15 cellular contexts compared by ENCODE assay signal in the genomic region with DNA sequence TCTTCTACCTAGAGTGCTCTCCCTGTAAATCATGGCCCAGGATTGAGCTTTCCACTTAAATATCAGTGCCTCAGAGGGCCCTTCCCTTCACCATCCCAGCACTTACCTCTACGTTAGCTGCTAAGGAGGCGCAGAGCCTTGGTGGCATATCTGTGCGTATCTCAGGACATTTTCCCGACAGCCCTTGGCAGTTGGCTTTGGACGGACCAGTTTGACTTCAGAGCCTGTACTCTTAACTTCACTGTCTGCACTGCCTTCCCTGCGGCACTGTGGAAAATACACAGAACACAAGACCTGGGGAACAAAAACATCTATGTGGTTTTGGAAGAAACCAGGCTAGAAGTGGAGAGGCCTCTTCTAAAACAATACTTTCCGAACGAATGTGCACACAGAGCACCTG. TPM values are rescaled to one million over a fixed set of nuclear protein-coding genes. Genes with fewer than 3 reads are reported as not detected.
DNase-seq lines count a peak whose midpoint lies in the region; ATAC-seq, FAIRE-seq and TF ChIP-seq lines count a peak whose summit lies in the region.
"Had no signal": no experiment of that assay in that cellular context is flagged by ENCODE, and none has a peak within 500 bp of the region (broad histone marks: within the 10 kb centered on the region; RNA-seq: fewer than 3 reads in every experiment).

No MANE protein-coding gene starts in this region.

- H4K5ac ChIP-seq in H9 (ENCODE audit: insufficient read length, low read depth, low read length): no peak overlapping the region

- H3K27me3 Mint-ChIP-seq in H9 (ENCODE audit: low read depth): peaks cover 28% of the 10 kb centered on the region
- H3K27me3 Mint-ChIP-seq in nephron (ENCODE audit: low read depth): peaks cover 7% of the 10 kb centered on the region

- H3K9ac ChIP-seq in BLaER1 treated with 17β-estradiol and CSF1 and Interleukin-3, amounts not matched to agents 10 nM and 100 nM: peak overlapping the region; percentile 85 to 98 (median 92); a peak in 18 of 22 replicates
- H3K9ac ChIP-seq in H9 (ENCODE audit: extremely low read depth, insufficient read length, low read length): peak overlapping the region; percentile 10
- H3K9ac ChIP-seq in K562 (ENCODE audit: insufficient read depth in 1 of 2, low read depth in 2 of 2, low read length in 2 of 2): peak overlapping the region in 1 of 2 experiments; percentile 82; a peak in 1 of 4 replicates

- ATAC-seq in K562 (no peak), HG03442 (IDR thresholded peaks at IDR 0.05; ENCODE audit: unreplicated experiment) (no peak)

- TF ChIP-seq EP300 in K562 (IDR thresholded peaks at IDR 0.05; ENCODE audit: low read length): no peak

- intact Hi-C loops in K562 (cut with micrococcal nuclease): no loop called here

- CTCF ChIA-PET in K562 (lab: Yijun Ruan, JAX; ENCODE audit: low intra/inter-chr PET ratio): no interaction called here

- H3K4me3 Mint-ChIP-seq in H9: peak overlapping the region; percentile 39 to 85
- peak overlapping the region; percentile 88 to 93 (median 90) for H3K4me3 Mint-ChIP-seq in nephron

- peak overlapping the region; percentile 85 to 100 (median 98) for H3K4me2 ChIP-seq in BLaER1 treated with 17β-estradiol and CSF1 and Interleukin-3, amounts not matched to agents 10 nM and 100 nM
- no peak overlapping the region for H3K4me2 ChIP-seq in H9 (ENCODE audit: insufficient read depth, insufficient read length, low read length)
- H3K4me2 ChIP-seq in K562 (ENCODE audit: insufficient read depth, low read length): no peak overlapping the region

- peak overlapping the region in 8 of 11 experiments; percentile 81 to 94 (median 88); a peak in 16 of 22 replicates for H3K27ac ChIP-seq in BLaER1 treated with 17β-estradiol and CSF1 and Interleukin-3, amounts not matched to agents 10 nM and 100 nM
- no peak overlapping the region for H3K27ac ChIP-seq in H9 (ENCODE audit: insufficient read length, low read depth, low read length)
- no peak overlapping the region for H3K27ac ChIP-seq in K562 (ENCODE audit: extremely low read depth, low read depth, low read length)
- H3K27ac ChIP-seq: SJCRH30 had no signal

- H3K18ac ChIP-seq in H9 (ENCODE audit: insufficient read length, low read depth, low read length): no peak overlapping the region

- WGBS in H9 (ENCODE audit: extremely low coverage, insufficient read length, low lambda C conversion rate): no CpG with 5 or more reads among the region's 8 CpGs
- 87% methylated on average over 8 of the region's 8 CpGs for WGBS in K562 (ENCODE audit: insufficient coverage, low coverage, missing lambda C conversion rate)

- H3K23ac ChIP-seq in H9 (ENCODE audit: insufficient read length, low read depth, low read length): no peak overlapping the region

- H4K20me1 ChIP-seq in BLaER1 treated with 17β-estradiol and CSF1 and Interleukin-3, amounts not matched to agents 10 nM and 100 nM: peaks cover 62 to 83% (median 78%) of the 10 kb centered on the region in 11 experiments
- H4K20me1 ChIP-seq in H9 (ENCODE audit: control insufficient read depth, insufficient read depth, insufficient read length) (no peaks in the 10 kb centered on the region), K562 (replicated peaks; ENCODE audit: control insufficient read depth, insufficient read depth, low read length) (peaks cover 26% of the 10 kb centered on the region)

- TF ChIP-seq RAD21 in K562 (CRISPR knock-in tag; conservative IDR thresholded peaks at IDR 0.05 in 1 of 2, IDR thresholded peaks at IDR 0.05 in 1 of 2): no peak

- H3K36me3 Mint-ChIP-seq in H9 (ENCODE audit: insufficient read depth in 1 of 3, low read depth in 3 of 3) (no peaks in the 10 kb centered on the region; a peak in 2 of 7 replicates), nephron (ENCODE audit: low read depth) (no peaks in the 10 kb centered on the region)

- H3K4me1 ChIP-seq in BLaER1 treated with 17β-estradiol and CSF1 and Interleukin-3, amounts not matched to agents 10 nM and 100 nM: peaks cover 52 to 81% (median 74%) of the 10 kb centered on the region in 10 experiments
- H3K4me1 ChIP-seq in H9 (ENCODE audit: insufficient read depth, low read length) (peaks cover 3% of the 10 kb centered on the region; the same call in 1 of the 2 replicates), K562 (replicated peaks in 1 of 2; ENCODE audit: control insufficient read depth in 2 of 2, insufficient read depth in 2 of 2, low read length in 2 of 2) (peaks cover 12 to 54% of the 10 kb centered on the region in 2 experiments; a peak in 4 of 5 replicates)

- peaks cover 2% of the 10 kb centered on the region for H3K9me1 ChIP-seq in K562 (ENCODE audit: control insufficient read depth, insufficient read depth, low read length)

- no peaks in the 10 kb centered on the region for H3K9me3 ChIP-seq in BLaER1 treated with 17β-estradiol and CSF1 and Interleukin-3, amounts not matched to agents 10 nM and 100 nM (replicated peaks in 1 of 11)
- H3K9me3 ChIP-seq in H9 (ENCODE audit: control insufficient read depth, low read depth, low read length) (no peaks in the 10 kb centered on the region), K562 (replicated peaks; ENCODE audit: control insufficient read depth, insufficient read depth, low read depth, low read length) (no peaks in the 10 kb centered on the region)
- H3K9me3 ChIP-seq: SJCRH30 had no signal

- FAIRE-seq in K562 (lab: Jason Lieb, UNC): peak; percentile 35

- no peaks in the 10 kb centered on the region for H3K9me3 Mint-ChIP-seq in H9
- H3K9me3 Mint-ChIP-seq in nephron: no peaks in the 10 kb centered on the region

- H2BK15ac ChIP-seq in H9 (ENCODE audit: low read depth, low read length): no peak overlapping the region

- BruUV-seq in K562 (replicated peaks; lab: Mats Ljungman, UMichigan): no TSS peak

- no peak overlapping the region for H2BK20ac ChIP-seq in H9 (ENCODE audit: low read depth, low read length, poor library complexity, severe bottlenecking)

- no peak overlapping the region for H3K14ac ChIP-seq in H9 (ENCODE audit: insufficient read depth, low read length)

- H3K27me3 ChIP-seq in BLaER1 treated with 17β-estradiol and CSF1 and Interleukin-3, amounts not matched to agents 10 nM and 100 nM: peaks cover 0 to 15% (median 9%) of the 10 kb centered on the region in 11 experiments; a peak in 11 of 22 replicates
- H3K27me3 ChIP-seq in H9 (ENCODE audit: insufficient read depth, low read length) (peaks cover 12% of the 10 kb centered on the region; the same call in 1 of the 2 replicates), K562 (ENCODE audit: control insufficient read depth in 2 of 2, insufficient read depth in 2 of 2, low read length in 2 of 2) (no peaks in the 10 kb centered on the region)
- H3K27me3 ChIP-seq: SJCRH30 had no signal

- H4K91ac ChIP-seq in H9 (ENCODE audit: insufficient read length, low read depth, low read length): no peak overlapping the region

- no peak for TF ChIP-seq POLR2A in K562 (conservative IDR thresholded peaks at IDR 0.05)

- POLR2A ChIA-PET in K562 (lab: Yijun Ruan, JAX): interaction anchor here (0.5 to 2.0 kb wide), 7 partner anchors 9 to 22 kb away, joined by 3 to 10 read pairs (median 5); no protein-coding TSS in a partner anchor

- DNase-seq in H9: no peak
- DNase-seq in K562 (ENCODE audit: extremely low read depth in 1 of 4, low spot score in 3 of 4): no peak
- no peak for DNase-seq in NCI-H2171 treated with DMSO at 0.1 percent for 48 hours (lab: John Stamatoyannopoulos, UW)
- no peak for DNase-seq in kidney glomerular epithelial cell (lab: John Stamatoyannopoulos, UW)
- no peak for DNase-seq in NCI-H510A treated with DMSO at 0.1 percent for 48 hours (lab: John Stamatoyannopoulos, UW)
- DNase-seq: cerebellar nuclear complex, head of caudate nucleus, KG1, midbrain, NCI-H446 treated with DMSO at 0.1 percent for 48 hours, SJCRH30, substantia nigra had no signal

- peaks cover 19% of the 10 kb centered on the region for H3K23me2 ChIP-seq in H9 (ENCODE audit: insufficient read length, low read depth, low read length, poor library complexity, severe bottlenecking)

- H2AK5ac ChIP-seq in H9 (ENCODE audit: insufficient read length, low read length): no peak overlapping the region

- H4K8ac ChIP-seq in H9 (replicated peaks; ENCODE audit: insufficient read length, low read depth, low read length): no peak overlapping the region

- in situ Hi-C loops in K562 (cut with MboI): no loop called here

- H3K4me1 Mint-ChIP-seq in H9 (peaks cover 33 to 40% of the 10 kb centered on the region in 2 experiments), nephron (peaks cover 53% of the 10 kb centered on the region)

- peaks cover 10% of the 10 kb centered on the region for H3K79me2 ChIP-seq in H9 (ENCODE audit: insufficient read depth, low read length)
- peaks cover 64% of the 10 kb centered on the region for H3K79me2 ChIP-seq in K562 (ENCODE audit: control insufficient read depth, insufficient read depth, low read length)

- no peak overlapping the region for H2BK12ac ChIP-seq in H9 (ENCODE audit: insufficient read length, low read depth, low read length)

- peaks cover 0 to 17% (median 9%) of the 10 kb centered on the region in 11 experiments; a peak in 10 of 22 replicates for H3K36me3 ChIP-seq in BLaER1 treated with 17β-estradiol and CSF1 and Interleukin-3, amounts not matched to agents 10 nM and 100 nM
- peaks cover 9% of the 10 kb centered on the region; the same call in 1 of the 3 replicates for H3K36me3 ChIP-seq in K562 (ENCODE audit: control insufficient read depth, insufficient read depth, low read length)
- H3K36me3 ChIP-seq: SJCRH30 had no signal

- peaks cover 4% of the 10 kb centered on the region for H3K79me1 ChIP-seq in H9 (ENCODE audit: insufficient read depth, low read depth, low read length, poor library complexity, severe bottlenecking)

- no peak overlapping the region for H2BK5ac ChIP-seq in H9 (ENCODE audit: insufficient read length, low read length)

- no peak overlapping the region for H3K4ac ChIP-seq in H9 (ENCODE audit: low read depth, low read length)

- H3K56ac ChIP-seq in H9 (ENCODE audit: insufficient read length, low read depth, low read length): no peak overlapping the region

- peak overlapping the region; percentile 95 to 99 (median 98); a peak in 19 of 20 replicates for H3K4me3 ChIP-seq in BLaER1 treated with 17β-estradiol and CSF1 and Interleukin-3, amounts not matched to agents 10 nM and 100 nM
- no peak overlapping the region for H3K4me3 ChIP-seq in K562
- H3K4me3 ChIP-seq: SJCRH30 had no signal

- H2AFZ ChIP-seq in H9 (ENCODE audit: low read length) (no peak overlapping the region), K562 (ENCODE audit: low read depth, low read length) (no peak overlapping the region)

- no peak overlapping the region for H2BK120ac ChIP-seq in H9 (ENCODE audit: low read depth, low read length, poor library complexity, severe bottlenecking)

- TF ChIP-seq CTCF in H9 (conservative IDR thresholded peaks at IDR 0.05): no peak
- TF ChIP-seq CTCF in K562 (IDR thresholded peaks at IDR 0.05 in 2 of 3, conservative IDR thresholded peaks at IDR 0.05 in 1 of 3; ENCODE audit: insufficient read depth in 2 of 3, low read depth in 1 of 3, low read length in 3 of 3): no peak
- no peak for TF ChIP-seq CTCF in nephron (IDR thresholded peaks at IDR 0.05; ENCODE audit: unreplicated experiment in 3 of 3)

- H3T11ph ChIP-seq in H9 (ENCODE audit: low read length): no peak overlapping the region

- H3K27ac Mint-ChIP-seq in H9 (no peak overlapping the region), nephron (peak overlapping the region; percentile 49 to 69 (median 55))

RNA-seq across cellular contexts. Expression of a gene that starts 2.4 kb away (rescaled TPM):
- total RNA-seq in H9 (2021) (14.0 and 17.0 TPM in 2 replicates), K562 (2014; rRNA removed) (8.6 and 11.5 TPM in 2 replicates), K562 (2014; rRNA removed; fragmentation: Illumina TruSeq; extraction: Trizol) (6.3 and 7.5 TPM in 2 replicates), K562 (2015; rRNA removed; fragmentation: Illumina TruSeq; extraction: Trizol) (10.4 and 10.9 TPM in 2 replicates), K562 (2021) (11.9 and 12.2 TPM in 2 replicates)
- total RNA-seq in K562 (2011; cell fraction: chromatin; rRNA removed; ENCODE audit: low replicate concordance): 12.9 and 18.0 TPM in 2 replicates
- total RNA-seq in K562 (2011; cell fraction: nucleolus; rRNA removed): 10.0 and 11.0 TPM in 2 replicates
- total RNA-seq in K562 (2011; cell fraction: nucleoplasm; rRNA removed): 11.2 and 11.5 TPM in 2 replicates
- polyA plus RNA-seq in K562 (2011; rRNA removed) (3.8 and 4.2 TPM in 2 replicates), K562 (2014; fragmentation: Illumina TruSeq; extraction: Trizol) (9.2 and 11.8 TPM in 2 replicates), K562 (2014; fragmentation: Nextera tagmentation; extraction: Ambion mirVana) (under 1 TPM; 0.55 to 0.81 TPM), K562 (2014; rRNA removed) (7.4 and 7.7 TPM in 2 replicates)
- polyA plus RNA-seq in K562 (2011; cell fraction: cytosol; rRNA removed): 4.6 and 5.4 TPM in 2 replicates
- polyA plus RNA-seq in K562 (2011; cell fraction: nucleus; rRNA removed): 4.7 and 8.2 TPM in 2 replicates
- polyA plus RNA-seq in K562 (2012): 10.8 and 12.4 TPM in 2 replicates
- polyA minus RNA-seq in K562 (2011; rRNA and poly(A)+ RNA removed): 4.9 and 5.9 TPM in 2 replicates
- 5.5 and 5.6 TPM in 2 replicates for polyA minus RNA-seq in K562 (2011; cell fraction: cytosol; rRNA and poly(A)+ RNA removed)
- polyA minus RNA-seq in K562 (2011; cell fraction: nucleus; rRNA and poly(A)+ RNA removed): 3.8 and 6.1 TPM in 2 replicates

RNA-seq across cellular contexts. Expression of a gene that starts 22.3 kb away (rescaled TPM):
- total RNA-seq in H9 (2021) (40.7 and 41.3 TPM in 2 replicates), K562 (2014; rRNA removed) (72.5 and 99.5 TPM in 2 replicates), K562 (2014; rRNA removed; fragmentation: Illumina TruSeq; extraction: Trizol) (86.6 and 90.2 TPM in 2 replicates), K562 (2015; rRNA removed; fragmentation: Illumina TruSeq; extraction: Trizol) (77.4 and 84.4 TPM in 2 replicates), K562 (2021) (59.7 and 63.7 TPM in 2 replicates)
- 36.2 and 43.9 TPM in 2 replicates for total RNA-seq in K562 (2011; cell fraction: chromatin; rRNA removed; ENCODE audit: low replicate concordance)
- 32.4 and 37.0 TPM in 2 replicates for total RNA-seq in K562 (2011; cell fraction: nucleolus; rRNA removed)
- 41.4 and 49.8 TPM in 2 replicates for total RNA-seq in K562 (2011; cell fraction: nucleoplasm; rRNA removed)
- polyA plus RNA-seq in K562 (2011; rRNA removed) (34.9 and 43.4 TPM in 2 replicates), K562 (2014; fragmentation: Illumina TruSeq; extraction: Trizol) (87.3 and 88.7 TPM in 2 replicates), K562 (2014; fragmentation: Nextera tagmentation; extraction: Ambion mirVana) (100 to 1,000 TPM; 125 to 192 TPM), K562 (2014; rRNA removed) (64.3 and 65.9 TPM in 2 replicates)
- 16.6 and 26.2 TPM in 2 replicates for polyA plus RNA-seq in K562 (2011; cell fraction: cytosol; rRNA removed)
- 16.0 and 19.8 TPM in 2 replicates for polyA plus RNA-seq in K562 (2011; cell fraction: nucleus; rRNA removed)
- polyA plus RNA-seq in K562 (2012): 23.4 and 48.5 TPM in 2 replicates
- 59.1 and 61.5 TPM in 2 replicates for polyA minus RNA-seq in K562 (2011; rRNA and poly(A)+ RNA removed)
- polyA minus RNA-seq in K562 (2011; cell fraction: cytosol; rRNA and poly(A)+ RNA removed): 21.3 and 24.2 TPM in 2 replicates
- 18.3 and 25.0 TPM in 2 replicates for polyA minus RNA-seq in K562 (2011; cell fraction: nucleus; rRNA and poly(A)+ RNA removed)

Comparison
In these comparisons a context has a peak if more than half of its experiments do, and no peak if none do; other contexts are left out.
1. H3K27ac ChIP-seq: peak in BLaER1 treated with 17β-estradiol and CSF1 and Interleukin-3, amounts not matched to agents 10 nM and 100 nM (8 of 11); none in H9 (single experiment) and K562 (single experiment).
2. H3K4me2 ChIP-seq: peak in BLaER1 treated with 17β-estradiol and CSF1 and Interleukin-3, amounts not matched to agents 10 nM and 100 nM (11 of 11); none in H9 (single experiment) and K562 (single experiment).
3. H3K27ac Mint-ChIP-seq: peak in nephron (3 of 3); none in H9 (0 of 3).